1 cellular context compared by ENCODE assay signal in the genomic region with DNA sequence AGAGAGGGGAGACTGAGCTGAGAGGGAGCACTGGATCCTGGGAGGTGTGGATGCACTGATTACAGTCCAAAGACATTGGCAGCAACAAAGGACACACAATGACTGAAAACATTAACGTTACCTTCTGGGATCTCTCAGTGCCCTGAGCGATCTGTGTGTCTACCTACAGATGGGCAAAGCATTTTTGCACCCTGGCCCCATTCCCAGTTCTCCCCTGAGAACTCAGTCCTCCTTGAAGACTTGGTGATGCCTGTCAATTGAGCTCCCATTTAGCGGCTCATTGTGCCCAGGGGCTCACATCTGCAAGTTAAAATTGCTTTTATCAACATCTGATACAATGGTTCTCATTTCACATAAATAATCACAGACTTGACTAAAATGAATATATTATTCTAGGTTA.
TF ChIP-seq lines count a peak whose summit lies in the region.

No MANE protein-coding gene starts in this region.

TF ChIP-seq in IMR-90, 13 proteins besides CTCF, POLR2A, EP300 and RAD21 (continued from another document):
- TF ChIP-seq RFX5 (IDR thresholded peaks at IDR 0.05; ENCODE audit: low read depth, low read length) (no peak), BHLHE40 (IDR thresholded peaks at IDR 0.05; ENCODE audit: low read depth, low read length) (no peak), USF2 (IDR thresholded peaks at IDR 0.05; ENCODE audit: low read depth, low read length) (no peak), MXI1 (IDR thresholded peaks at IDR 0.05; ENCODE audit: borderline replicate concordance, low read depth, low read length) (no peak), MAFK (IDR thresholded peaks at IDR 0.05; ENCODE audit: low read depth, low read length) (no peak), SMC3 (IDR thresholded peaks at IDR 0.05; ENCODE audit: low read depth, low read length) (no peak), CHD1 (IDR thresholded peaks at IDR 0.05; ENCODE audit: low read depth, low read length) (no peak), NFE2L2 (IDR thresholded peaks at IDR 0.05; ENCODE audit: low read depth, low read length) (no peak), MAZ (IDR thresholded peaks at IDR 0.05; ENCODE audit: borderline replicate concordance, low read depth, low read length) (no peak)
